8 cellular contexts compared by ENCODE assay signal in the genomic region with DNA sequence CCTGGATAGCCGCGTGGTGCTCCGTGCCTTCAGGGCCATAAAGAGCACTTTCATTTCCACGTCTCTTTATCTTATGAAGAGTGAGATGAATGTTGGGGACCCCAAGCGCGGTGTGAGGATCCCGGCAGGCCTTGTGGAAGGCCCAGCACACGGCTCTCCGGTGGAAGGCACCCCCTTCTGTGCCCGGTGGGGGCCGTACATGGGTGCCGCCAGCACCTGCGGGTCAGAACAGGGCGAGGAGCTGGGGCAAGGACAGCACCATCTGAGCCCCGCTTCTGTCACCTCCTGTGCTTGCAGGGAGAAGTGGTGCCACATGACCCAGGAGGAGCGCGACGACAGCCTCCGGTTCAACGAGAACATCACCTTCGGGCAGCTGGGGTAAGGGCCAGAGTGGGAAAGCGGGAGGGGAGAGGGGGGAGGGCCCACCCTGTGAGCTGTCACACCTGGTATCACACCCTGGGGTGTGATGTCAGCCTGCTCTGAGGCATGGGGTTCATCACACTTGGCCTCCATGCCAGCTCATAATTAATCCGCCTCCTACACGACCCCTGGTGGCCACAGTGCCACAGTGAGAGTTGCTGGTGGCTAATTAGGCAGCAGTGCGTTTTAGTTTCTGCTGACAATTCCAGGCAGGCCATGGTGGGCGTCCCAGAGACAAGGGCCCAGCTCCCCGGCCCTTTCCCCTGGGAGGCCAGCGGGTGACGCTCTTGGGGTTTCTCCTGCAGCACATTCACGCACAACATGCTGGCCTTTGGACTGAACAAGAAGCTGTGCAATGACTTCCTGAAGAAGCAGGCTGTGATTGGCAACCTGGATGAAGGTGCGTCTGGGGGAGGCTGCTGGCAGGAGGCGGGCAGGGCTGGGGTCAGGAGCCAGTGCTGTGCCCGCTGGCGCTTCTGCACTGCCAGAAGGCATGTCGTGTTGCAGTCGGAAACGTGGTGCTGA. TPM values are rescaled to one million over a fixed set of nuclear protein-coding genes. Genes with fewer than 3 reads are reported as not detected.
DNase-seq lines count a peak whose midpoint lies in the region; ATAC-seq and TF ChIP-seq lines count a peak whose summit lies in the region.

No MANE protein-coding gene starts in this region.

- no peak overlapping the region for H3K27ac ChIP-seq in CD4-positive, alpha-beta T cell (ENCODE audit: low read depth, low read length)
- H3K27ac ChIP-seq in duodenal mucosa (ENCODE audit: low read depth, low read length) (peak overlapping the region; percentile 64), mesenchymal stem cell (ENCODE audit: low read length, poor library complexity, severe bottlenecking) (no peak overlapping the region)

- H3K27ac Mint-ChIP-seq in CD4-positive, alpha-beta T cell: no peak overlapping the region

- H2BK5ac ChIP-seq in mesenchymal stem cell (ENCODE audit: low read depth, low read length, poor library complexity, severe bottlenecking): no peak overlapping the region

- peaks cover 39% of the 10 kb centered on the region for H3K4me1 Mint-ChIP-seq in CD4-positive, alpha-beta T cell (ENCODE audit: low read depth)

- no peak overlapping the region for H2AK5ac ChIP-seq in mesenchymal stem cell (ENCODE audit: low read length, severe bottlenecking)

- TF ChIP-seq CTCF in CD4-positive, alpha-beta T cell (IDR thresholded peaks at IDR 0.05): peak; percentile 55

- peak overlapping the region in 1 of 2 experiments; percentile 37 for H3K18ac ChIP-seq in mesenchymal stem cell (ENCODE audit: low read depth in 1 of 2, low read length in 2 of 2)

- H2BK120ac ChIP-seq in mesenchymal stem cell (ENCODE audit: low read depth, low read length): no peak overlapping the region

- POLR2A ChIA-PET in CD4-positive, alpha-beta T cell (lab: Charles Lee): interaction anchor here (0.7 to 2.3 kb wide), 5 partner anchors 28 to 76 kb away, joined by 3 to 15 read pairs (median 10); a partner anchor contains a TSS

- H2AFZ ChIP-seq in mesenchymal stem cell (ENCODE audit: low read depth, low read length): no peak overlapping the region

- H2BK15ac ChIP-seq in mesenchymal stem cell (ENCODE audit: low read depth, poor library complexity, severe bottlenecking): no peak overlapping the region

- H4K91ac ChIP-seq in mesenchymal stem cell (ENCODE audit: low read length): peak overlapping the region; percentile 46

- H3K23ac ChIP-seq in mesenchymal stem cell (ENCODE audit: low read length in 2 of 2): no peak overlapping the region

- H3K9ac ChIP-seq in duodenal mucosa (ENCODE audit: low read depth in 1 of 2, low read length in 2 of 2): peak overlapping the region; percentile 44 to 52
- H3K9ac ChIP-seq in mesenchymal stem cell (ENCODE audit: low read length): no peak overlapping the region

- H3K36me3 Mint-ChIP-seq in CD4-positive, alpha-beta T cell (ENCODE audit: low read depth): peaks cover 12% of the 10 kb centered on the region

- WGBS in mesenchymal stem cell: 75% methylated on average over 37 of the region's 37 CpGs

- ATAC-seq in CD4-positive, alpha-beta T cell (ENCODE audit: poor library complexity): peak; percentile 81
- peak; percentile 52 for ATAC-seq in GM21529 (IDR thresholded peaks at IDR 0.05; ENCODE audit: unreplicated experiment)

- no peak overlapping the region for H3K4me3 Mint-ChIP-seq in CD4-positive, alpha-beta T cell

- CTCF ChIA-PET in CD4-positive, alpha-beta T cell (lab: Charles Lee): interaction anchor here (0.5 to 1.4 kb wide), 20 partner anchors 12 to 596 kb away, joined by 3 to 37 read pairs (median 4); a partner anchor contains a TSS

- no peaks in the 10 kb centered on the region for H3K27me3 ChIP-seq in CD4-positive, alpha-beta T cell (ENCODE audit: control insufficient read depth, insufficient read depth, low read length)
- H3K27me3 ChIP-seq in duodenal mucosa (ENCODE audit: control insufficient read depth in 1 of 2, insufficient read depth in 2 of 2, low read length in 2 of 2): no peaks in the 10 kb centered on the region
- peaks cover 0 to 6% of the 10 kb centered on the region in 2 experiments for H3K27me3 ChIP-seq in mesenchymal stem cell (ENCODE audit: control insufficient read depth in 1 of 2, insufficient read depth in 1 of 2, low read length in 2 of 2)

- no peak overlapping the region for H3K4ac ChIP-seq in mesenchymal stem cell (ENCODE audit: low read depth in 1 of 2, low read length in 2 of 2)

- DNase-seq in CD4-positive, alpha-beta T cell: peak; percentile 61 to 79 (median 70)
- DNase-seq in NCI-H460 (ENCODE audit: extremely low read depth, low read depth): peak; percentile 69
- peak; percentile 79 for DNase-seq in activated CD4-positive, alpha-beta T cell treated with anti-CD3 and anti-CD28 coated beads, Interleukin-2, amount 50 U/mL, for 1 hour
- peak; percentile 73 for DNase-seq in mesenchymal stem cell
- DNase-seq in stimulated activated CD8-positive, alpha-beta memory T cell treated with anti-CD3 and anti-CD28 coated beads, Interleukin-2, amount 100 ng/mL, for 48 hours (ENCODE audit: low read depth in 2 of 2): peak; percentile 51 to 66
- no peak for DNase-seq in NCI-H446 (lab: John Stamatoyannopoulos, UW)

- H3K4me1 ChIP-seq in duodenal mucosa (ENCODE audit: control insufficient read depth in 1 of 2, insufficient read depth in 2 of 2, low read length in 2 of 2): peaks cover 28 to 49% of the 10 kb centered on the region in 2 donors
- H3K4me1 ChIP-seq in mesenchymal stem cell (ENCODE audit: control insufficient read depth, insufficient read depth, low read depth, low read length): peaks cover 17% of the 10 kb centered on the region

- no peaks in the 10 kb centered on the region for H3K9me3 ChIP-seq in CD4-positive, alpha-beta T cell (ENCODE audit: control insufficient read depth, low read length)
- no peaks in the 10 kb centered on the region for H3K9me3 ChIP-seq in duodenal mucosa (ENCODE audit: control insufficient read depth in 1 of 2, low read length in 2 of 2)
- no peaks in the 10 kb centered on the region for H3K9me3 ChIP-seq in mesenchymal stem cell (ENCODE audit: control insufficient read depth, low read length)

- H3K36me3 ChIP-seq in duodenal mucosa (ENCODE audit: control insufficient read depth in 1 of 2, insufficient read depth in 2 of 2, low read length in 2 of 2) (peaks cover 0 to 3% of the 10 kb centered on the region in 2 donors), mesenchymal stem cell (ENCODE audit: control insufficient read depth in 1 of 2, insufficient read depth in 2 of 2, low read depth in 1 of 2, low read length in 2 of 2) (peaks cover 9 to 41% of the 10 kb centered on the region in 2 experiments)

- H3K4me2 ChIP-seq in mesenchymal stem cell (ENCODE audit: low read length, poor library complexity, severe bottlenecking): no peak overlapping the region

- H3K27me3 Mint-ChIP-seq in CD4-positive, alpha-beta T cell: no peaks in the 10 kb centered on the region

- no peaks in the 10 kb centered on the region for H3K79me1 ChIP-seq in mesenchymal stem cell (replicated peaks; ENCODE audit: low read length, poor library complexity, severe bottlenecking)

- H3K9me3 Mint-ChIP-seq in CD4-positive, alpha-beta T cell: no peaks in the 10 kb centered on the region

- intact Hi-C loops in CD4-positive, alpha-beta T cell (cut with DNase I, micrococcal nuclease): loop anchor here (1.0 to 10.0 kb wide), 9 partner anchors 31 to 332 kb away; a partner anchor contains a TSS

- H4K8ac ChIP-seq in mesenchymal stem cell (ENCODE audit: low read length): no peak overlapping the region

- H2BK12ac ChIP-seq in mesenchymal stem cell (ENCODE audit: low read length in 2 of 2): peak overlapping the region in 1 of 2 experiments; percentile 17

- H3K14ac ChIP-seq in mesenchymal stem cell (ENCODE audit: low read length in 2 of 2): no peak overlapping the region

- H3K4me3 ChIP-seq in duodenal mucosa (ENCODE audit: low read depth in 1 of 2, low read length in 2 of 2): peak overlapping the region in 1 of 2 donors; percentile 41
- H3K4me3 ChIP-seq in mesenchymal stem cell (ENCODE audit: insufficient read depth in 1 of 2, low read depth in 1 of 2, low read length in 2 of 2): no peak overlapping the region

RNA-seq across cellular contexts. Expression of a gene that starts 25.7 kb away (rescaled TPM):
- not detected for total RNA-seq in CD4-positive, alpha-beta T cell
- total RNA-seq in NCI-H460 (2014; rRNA removed; shearing (Covaris generic)): not detected in 2 replicates
- polyA plus RNA-seq in NCI-H460 (2014; cell fraction: nucleus; rRNA removed): not detected in 2 replicates
- polyA plus RNA-seq in mesenchymal stem cell (2013, experiment 1 of 2): 0.03 TPM
- polyA plus RNA-seq in mesenchymal stem cell (2013, experiment 2 of 2): 0.07 TPM

RNA-seq across cellular contexts. Expression of a gene that starts 59.0 kb away (rescaled TPM):
- total RNA-seq in CD4-positive, alpha-beta T cell: 10 to 100 TPM in 1 of 2 experiments, 1 to 10 TPM in 1; 9.0 to 10.9 TPM
- total RNA-seq in NCI-H460 (2014; rRNA removed; shearing (Covaris generic)): 1.9 and 2.0 TPM in 2 replicates
- 0.68 and 1.5 TPM in 2 replicates for polyA plus RNA-seq in NCI-H460 (2014; cell fraction: nucleus; rRNA removed)
- 8.5 TPM for polyA plus RNA-seq in mesenchymal stem cell (2013, experiment 1 of 2)
- 8.0 TPM for polyA plus RNA-seq in mesenchymal stem cell (2013, experiment 2 of 2)

Comparison
In these comparisons a context has a peak if more than half of its experiments do, and no peak if none do; other contexts are left out.
1. DNase-seq: peak in CD4-positive, alpha-beta T cell (10 of 10), NCI-H460 (single experiment), activated CD4-positive, alpha-beta T cell treated with anti-CD3 and anti-CD28 coated beads, Interleukin-2, amount 50 U/mL, for 1 hour (single experiment), mesenchymal stem cell (single experiment) and stimulated activated CD8-positive, alpha-beta memory T cell treated with anti-CD3 and anti-CD28 coated beads, Interleukin-2, amount 100 ng/mL, for 48 hours (2 of 2); none in NCI-H446 (0 of 2).